ENCODE assay signal across 1 cellular context in the genomic region with DNA sequence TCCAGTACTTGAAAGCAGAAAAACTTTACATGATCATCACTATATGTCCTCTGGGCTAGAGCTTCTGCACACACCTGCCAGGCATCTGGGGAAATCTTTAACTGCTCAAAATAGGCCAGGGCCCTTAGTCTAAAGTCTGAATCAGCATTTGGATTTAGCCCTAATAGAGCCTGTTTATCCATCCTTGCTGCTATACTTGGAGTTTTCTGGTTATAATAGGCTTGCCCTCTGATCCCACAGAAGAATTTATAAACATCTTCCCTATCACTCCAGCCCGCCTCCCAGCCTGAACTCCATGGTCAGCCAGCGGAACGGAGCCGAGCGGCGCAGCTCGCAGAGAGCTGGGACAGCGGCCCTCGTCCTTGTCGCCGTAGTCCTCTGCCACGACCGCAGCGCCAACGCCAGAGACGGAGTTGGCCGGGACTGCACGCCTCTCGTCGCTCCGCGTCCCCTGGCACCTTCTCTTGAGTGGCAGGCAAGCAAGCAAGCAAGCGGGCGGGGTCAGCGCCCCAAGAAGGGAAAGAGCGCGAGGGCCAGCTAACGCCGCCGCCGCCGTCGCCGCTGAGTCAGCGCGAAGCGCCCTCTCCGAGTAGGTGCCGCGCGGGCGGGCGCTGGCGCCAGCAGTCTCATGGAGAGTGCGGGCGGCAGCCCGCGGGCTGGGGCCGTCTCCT.
TF ChIP-seq lines count a peak whose summit lies in the region.

No MANE protein-coding gene starts in this region.

TF ChIP-seq in HepG2, 621 proteins besides CTCF, POLR2A, EP300 and RAD21 (continued from another document and continues in another):
- TF ChIP-seq, protein P1, sequence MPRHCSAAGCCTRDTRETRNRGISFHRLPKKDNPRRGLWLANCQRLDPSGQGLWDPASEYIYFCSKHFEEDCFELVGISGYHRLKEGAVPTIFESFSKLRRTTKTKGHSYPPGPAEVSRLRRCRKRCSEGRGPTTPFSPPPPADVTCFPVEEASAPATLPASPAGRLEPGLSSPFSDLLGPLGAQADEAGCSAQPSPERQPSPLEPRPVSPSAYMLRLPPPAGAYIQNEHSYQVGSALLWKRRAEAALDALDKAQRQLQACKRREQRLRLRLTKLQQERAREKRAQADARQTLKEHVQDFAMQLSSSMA (CRISPR knock-in tag; IDR thresholded peaks at IDR 0.05): 0 out of 2 replicates have a peak, but pooled peaks have one; percentile 40
- TF ChIP-seq CAMTA2 (CRISPR knock-in tag; IDR thresholded peaks at IDR 0.05; ENCODE audit: borderline replicate concordance) (no peak), ZNF331 (CRISPR knock-in tag; IDR thresholded peaks at IDR 0.05) (peak; percentile 71), SIX4 (CRISPR knock-in tag; IDR thresholded peaks at IDR 0.05) (peak; percentile 39; the same call in 1 of the 2 replicates), GPN1 (CRISPR knock-in tag; IDR thresholded peaks at IDR 0.05; ENCODE audit: borderline replicate concordance) (peak; percentile 72; the same call in 1 of the 2 replicates), BCLAF1 (IDR thresholded peaks at IDR 0.05) (no peak), ZNF720 (CRISPR knock-in tag; IDR thresholded peaks at IDR 0.05) (no peak), HMG20B (CRISPR knock-in tag; conservative IDR thresholded peaks at IDR 0.05) (peak; percentile 40; the same call in 1 of the 2 replicates), ZFAT (CRISPR knock-in tag; conservative IDR thresholded peaks at IDR 0.05) (no peak), ZKSCAN5 (CRISPR knock-in tag; IDR thresholded peaks at IDR 0.05) (0 out of 2 replicates have a peak, but pooled peaks have one; percentile 64), NFYC (CRISPR knock-in tag; IDR thresholded peaks at IDR 0.05) (peak; percentile 35; the same call in 1 of the 2 replicates), ZNF432 (CRISPR knock-in tag; IDR thresholded peaks at IDR 0.05; ENCODE audit: borderline replicate concordance) (no peak), FOXK1 (CRISPR knock-in tag; IDR thresholded peaks at IDR 0.05; ENCODE audit: borderline replicate concordance, low read depth) (no peak), KDM6A (CRISPR knock-in tag; IDR thresholded peaks at IDR 0.05; ENCODE audit: low read depth) (0 out of 2 replicates have a peak, but pooled peaks have one; percentile 25), ATAD3A (CRISPR knock-in tag; IDR thresholded peaks at IDR 0.05) (no peak), KLF13 (CRISPR knock-in tag; IDR thresholded peaks at IDR 0.05) (peak; percentile 58; the same call in 1 of the 2 replicates), ZNF770 (CRISPR knock-in tag; IDR thresholded peaks at IDR 0.05) (peak; percentile 46; the same call in 1 of the 2 replicates), ZNF589 (CRISPR knock-in tag; conservative IDR thresholded peaks at IDR 0.05) (no peak; the same call in 1 of the 2 replicates), RELA (CRISPR knock-in tag; IDR thresholded peaks at IDR 0.05) (no peak), PLRG1 (conservative IDR thresholded peaks at IDR 0.05) (no peak), PATZ1 (CRISPR knock-in tag; IDR thresholded peaks at IDR 0.05) (peak; percentile 69), PREB (CRISPR knock-in tag; IDR thresholded peaks at IDR 0.05) (no peak), KLF16 (CRISPR knock-in tag; IDR thresholded peaks at IDR 0.05) (peak in 1 of 2 experiments; percentile 63; a peak in 2 of 4 replicates), SP5 (CRISPR knock-in tag; IDR thresholded peaks at IDR 0.05; ENCODE audit: borderline replicate concordance, low read depth) (0 out of 2 replicates have a peak, but pooled peaks have one; percentile 33), HHEX (CRISPR knock-in tag; IDR thresholded peaks at IDR 0.05) (no peak), CC2D1A (CRISPR knock-in tag; IDR thresholded peaks at IDR 0.05) (no peak), HDAC1 (CRISPR knock-in tag; IDR thresholded peaks at IDR 0.05) (peak; percentile 74), MLX (CRISPR knock-in tag; IDR thresholded peaks at IDR 0.05) (peak; percentile 30; the same call in 1 of the 2 replicates), FOSL1 (CRISPR knock-in tag; IDR thresholded peaks at IDR 0.05; ENCODE audit: borderline replicate concordance) (no peak; the same call in 1 of the 2 replicates)
- TF ChIP-seq, protein P2, sequence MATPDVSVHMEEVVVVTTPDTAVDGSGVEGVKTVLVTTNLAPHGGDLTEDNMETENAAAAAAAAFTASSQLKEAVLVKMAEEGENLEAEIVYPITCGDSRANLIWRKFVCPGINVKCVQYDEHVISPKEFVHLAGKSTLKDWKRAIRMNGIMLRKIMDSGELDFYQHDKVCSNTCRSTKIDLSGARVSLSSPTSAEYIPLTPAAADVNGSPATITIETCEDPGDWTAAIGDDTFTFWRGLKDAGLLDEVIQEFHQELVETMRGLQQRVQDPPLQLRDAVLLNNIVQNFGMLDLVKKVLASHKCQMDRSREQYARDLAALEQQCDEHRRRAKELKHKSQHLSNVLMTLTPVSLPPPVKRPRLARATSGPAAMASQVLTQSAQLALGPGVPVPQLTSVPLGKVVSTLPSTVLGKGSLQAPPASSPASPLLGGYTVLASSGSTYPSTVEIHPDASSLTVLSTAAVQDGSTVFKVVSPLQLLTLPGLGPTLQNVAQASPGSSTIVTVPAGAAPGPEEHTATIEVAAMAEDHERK (CRISPR knock-in tag; IDR thresholded peaks at IDR 0.05; ENCODE audit: low read depth): no peak
- TF ChIP-seq, protein P3, sequence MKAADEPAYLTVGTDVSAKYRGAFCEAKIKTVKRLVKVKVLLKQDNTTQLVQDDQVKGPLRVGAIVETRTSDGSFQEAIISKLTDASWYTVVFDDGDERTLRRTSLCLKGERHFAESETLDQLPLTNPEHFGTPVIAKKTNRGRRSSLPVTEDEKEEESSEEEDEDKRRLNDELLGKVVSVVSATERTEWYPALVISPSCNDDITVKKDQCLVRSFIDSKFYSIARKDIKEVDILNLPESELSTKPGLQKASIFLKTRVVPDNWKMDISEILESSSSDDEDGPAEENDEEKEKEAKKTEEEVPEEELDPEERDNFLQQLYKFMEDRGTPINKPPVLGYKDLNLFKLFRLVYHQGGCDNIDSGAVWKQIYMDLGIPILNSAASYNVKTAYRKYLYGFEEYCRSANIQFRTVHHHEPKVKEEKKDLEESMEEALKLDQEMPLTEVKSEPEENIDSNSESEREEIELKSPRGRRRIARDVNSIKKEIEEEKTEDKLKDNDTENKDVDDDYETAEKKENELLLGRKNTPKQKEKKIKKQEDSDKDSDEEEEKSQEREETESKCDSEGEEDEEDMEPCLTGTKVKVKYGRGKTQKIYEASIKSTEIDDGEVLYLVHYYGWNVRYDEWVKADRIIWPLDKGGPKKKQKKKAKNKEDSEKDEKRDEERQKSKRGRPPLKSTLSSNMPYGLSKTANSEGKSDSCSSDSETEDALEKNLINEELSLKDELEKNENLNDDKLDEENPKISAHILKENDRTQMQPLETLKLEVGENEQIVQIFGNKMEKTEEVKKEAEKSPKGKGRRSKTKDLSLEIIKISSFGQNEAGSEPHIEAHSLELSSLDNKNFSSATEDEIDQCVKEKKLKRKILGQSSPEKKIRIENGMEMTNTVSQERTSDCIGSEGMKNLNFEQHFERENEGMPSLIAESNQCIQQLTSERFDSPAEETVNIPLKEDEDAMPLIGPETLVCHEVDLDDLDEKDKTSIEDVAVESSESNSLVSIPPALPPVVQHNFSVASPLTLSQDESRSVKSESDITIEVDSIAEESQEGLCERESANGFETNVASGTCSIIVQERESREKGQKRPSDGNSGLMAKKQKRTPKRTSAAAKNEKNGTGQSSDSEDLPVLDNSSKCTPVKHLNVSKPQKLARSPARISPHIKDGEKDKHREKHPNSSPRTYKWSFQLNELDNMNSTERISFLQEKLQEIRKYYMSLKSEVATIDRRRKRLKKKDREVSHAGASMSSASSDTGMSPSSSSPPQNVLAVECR (CRISPR knock-in tag; IDR thresholded peaks at IDR 0.05; ENCODE audit: borderline replicate concordance): peak; percentile 71; the same call in 1 of the 2 replicates
- TF ChIP-seq, protein P4, sequence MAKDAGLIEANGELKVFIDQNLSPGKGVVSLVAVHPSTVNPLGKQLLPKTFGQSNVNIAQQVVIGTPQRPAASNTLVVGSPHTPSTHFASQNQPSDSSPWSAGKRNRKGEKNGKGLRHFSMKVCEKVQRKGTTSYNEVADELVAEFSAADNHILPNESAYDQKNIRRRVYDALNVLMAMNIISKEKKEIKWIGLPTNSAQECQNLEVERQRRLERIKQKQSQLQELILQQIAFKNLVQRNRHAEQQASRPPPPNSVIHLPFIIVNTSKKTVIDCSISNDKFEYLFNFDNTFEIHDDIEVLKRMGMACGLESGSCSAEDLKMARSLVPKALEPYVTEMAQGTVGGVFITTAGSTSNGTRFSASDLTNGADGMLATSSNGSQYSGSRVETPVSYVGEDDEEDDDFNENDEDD (CRISPR knock-in tag; IDR thresholded peaks at IDR 0.05; ENCODE audit: borderline replicate concordance): peak; percentile 91
- TF ChIP-seq, protein P5, sequence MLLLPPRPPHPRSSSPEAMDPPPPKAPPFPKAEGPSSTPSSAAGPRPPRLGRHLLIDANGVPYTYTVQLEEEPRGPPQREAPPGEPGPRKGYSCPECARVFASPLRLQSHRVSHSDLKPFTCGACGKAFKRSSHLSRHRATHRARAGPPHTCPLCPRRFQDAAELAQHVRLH (CRISPR knock-in tag; IDR thresholded peaks at IDR 0.05; ENCODE audit: borderline replicate concordance, low read depth): peak; percentile 95
- TF ChIP-seq, protein P6, sequence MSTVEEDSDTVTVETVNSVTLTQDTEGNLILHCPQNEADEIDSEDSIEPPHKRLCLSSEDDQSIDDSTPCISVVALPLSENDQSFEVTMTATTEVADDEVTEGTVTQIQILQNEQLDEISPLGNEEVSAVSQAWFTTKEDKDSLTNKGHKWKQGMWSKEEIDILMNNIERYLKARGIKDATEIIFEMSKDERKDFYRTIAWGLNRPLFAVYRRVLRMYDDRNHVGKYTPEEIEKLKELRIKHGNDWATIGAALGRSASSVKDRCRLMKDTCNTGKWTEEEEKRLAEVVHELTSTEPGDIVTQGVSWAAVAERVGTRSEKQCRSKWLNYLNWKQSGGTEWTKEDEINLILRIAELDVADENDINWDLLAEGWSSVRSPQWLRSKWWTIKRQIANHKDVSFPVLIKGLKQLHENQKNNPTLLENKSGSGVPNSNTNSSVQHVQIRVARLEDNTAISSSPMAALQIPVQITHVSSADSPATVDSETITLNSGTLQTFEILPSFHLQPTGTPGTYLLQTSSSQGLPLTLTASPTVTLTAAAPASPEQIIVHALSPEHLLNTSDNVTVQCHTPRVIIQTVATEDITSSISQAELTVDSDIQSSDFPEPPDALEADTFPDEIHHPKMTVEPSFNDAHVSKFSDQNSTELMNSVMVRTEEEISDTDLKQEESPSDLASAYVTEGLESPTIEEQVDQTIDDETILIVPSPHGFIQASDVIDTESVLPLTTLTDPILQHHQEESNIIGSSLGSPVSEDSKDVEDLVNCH (CRISPR knock-in tag; IDR thresholded peaks at IDR 0.05): no peak
